In genomic region chr17:50946223-50946890, GRCh38 we compare ENCODE assay signal across 1 cellular context.
TF ChIP-seq lines count a peak whose summit lies in the region.

No MANE protein-coding gene starts in this region.

TF ChIP-seq in HepG2, 621 proteins besides CTCF, POLR2A, EP300 and RAD21 (continued from another document):
- no peak for TF ChIP-seq SNAPC4 (CRISPR knock-in tag; IDR thresholded peaks at IDR 0.05)
- TF ChIP-seq MXD3 (CRISPR knock-in tag; IDR thresholded peaks at IDR 0.05): no peak
- no peak for TF ChIP-seq HMGXB3 (CRISPR knock-in tag; IDR thresholded peaks at IDR 0.05; ENCODE audit: borderline replicate concordance)
- TF ChIP-seq SRY (CRISPR knock-in tag; IDR thresholded peaks at IDR 0.05): no peak
- no peak for TF ChIP-seq HMG20A (CRISPR knock-in tag; IDR thresholded peaks at IDR 0.05; ENCODE audit: borderline replicate concordance)
- TF ChIP-seq AGO1 (IDR thresholded peaks at IDR 0.05; ENCODE audit: low read depth, low read length, poor library complexity, severe bottlenecking): peak; percentile 51
- no peak for TF ChIP-seq ZSCAN22 (CRISPR knock-in tag; IDR thresholded peaks at IDR 0.05)
- no peak for TF ChIP-seq PITX1 (CRISPR knock-in tag; IDR thresholded peaks at IDR 0.05)
- 0 out of 2 replicates have a peak, but pooled peaks have one; percentile 7 for TF ChIP-seq HIC2 (CRISPR knock-in tag; IDR thresholded peaks at IDR 0.05; ENCODE audit: low read depth)
- TF ChIP-seq POLR2AphosphoS2 (IDR thresholded peaks at IDR 0.05; ENCODE audit: low read depth, low read length): no peak
- TF ChIP-seq SP140L (CRISPR knock-in tag; IDR thresholded peaks at IDR 0.05; ENCODE audit: borderline replicate concordance): no peak
- peak; percentile 68 for TF ChIP-seq ZNF687 (CRISPR knock-in tag; IDR thresholded peaks at IDR 0.05)
- no peak for TF ChIP-seq POLR2AphosphoS5 (IDR thresholded peaks at IDR 0.05; ENCODE audit: low read depth, low read length)
- TF ChIP-seq ZNF225 (CRISPR knock-in tag; IDR thresholded peaks at IDR 0.05): no peak
- TF ChIP-seq MLX (CRISPR knock-in tag; IDR thresholded peaks at IDR 0.05): no peak
- TF ChIP-seq ZNF567 (CRISPR knock-in tag; IDR thresholded peaks at IDR 0.05; ENCODE audit: borderline replicate concordance): no peak
- TF ChIP-seq ZNF253 (CRISPR knock-in tag; IDR thresholded peaks at IDR 0.05; ENCODE audit: borderline replicate concordance): no peak
- TF ChIP-seq TEAD3 (CRISPR knock-in tag; optimal IDR thresholded peaks at IDR 0.05; ENCODE audit: borderline replicate concordance): no peak
- no peak for TF ChIP-seq FOSL2 (CRISPR knock-in tag; IDR thresholded peaks at IDR 0.05)
- no peak for TF ChIP-seq MAFF (IDR thresholded peaks at IDR 0.05; ENCODE audit: low read depth, low read length)
- TF ChIP-seq ZNF275 (CRISPR knock-in tag; IDR thresholded peaks at IDR 0.05; ENCODE audit: borderline replicate concordance): no peak
- TF ChIP-seq ZNF749 (CRISPR knock-in tag; IDR thresholded peaks at IDR 0.05; ENCODE audit: borderline replicate concordance): no peak
- no peak for TF ChIP-seq KLF11 (CRISPR knock-in tag; IDR thresholded peaks at IDR 0.05)
- no peak for TF ChIP-seq ZNF746 (CRISPR knock-in tag; IDR thresholded peaks at IDR 0.05)
- TF ChIP-seq GMEB1 (CRISPR knock-in tag; IDR thresholded peaks at IDR 0.05; ENCODE audit: borderline replicate concordance): no peak
- TF ChIP-seq ZBTB39 (CRISPR knock-in tag; IDR thresholded peaks at IDR 0.05): no peak
TF ChIP-seq in HepG2: peak in this region for 17.
